Comparison of ENCODE assay signal across 16 cellular contexts in the genomic region with DNA sequence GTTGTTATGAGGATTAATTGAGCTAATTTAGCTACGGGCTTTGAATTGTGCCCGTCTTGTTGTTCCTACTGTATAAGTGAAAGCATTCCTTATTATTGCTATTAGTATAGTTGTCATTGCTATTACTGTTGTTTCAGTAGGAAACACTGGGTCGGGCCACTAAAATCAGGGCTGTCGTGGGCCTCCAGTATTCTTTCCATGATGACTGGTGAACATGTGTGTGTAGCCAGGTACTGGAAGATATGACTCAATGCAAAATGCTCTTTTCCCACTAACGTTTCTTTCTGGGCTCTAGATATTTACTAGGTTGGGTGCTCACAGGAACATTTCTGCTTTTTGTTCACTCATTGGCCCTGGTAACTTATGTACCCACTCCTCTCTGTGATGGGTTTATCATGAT.
"Had no signal": no experiment of that assay in that cellular context is flagged by ENCODE, and none has a peak within 500 bp of the region (broad histone marks: within the 10 kb centered on the region; RNA-seq: fewer than 3 reads in every experiment).

No MANE protein-coding gene starts in this region.

- H3K36me3 Mint-ChIP-seq: naive B cell had no signal

- H3K27ac Mint-ChIP-seq: activated CD8-positive, alpha-beta memory T cell treated with anti-CD3 and anti-CD28 coated beads, Interleukin-2, amount 10 ng/mL, durations not matched to agents 7 days and 5 days; immature natural killer cell; neural progenitor cell had no signal

- H3K4me3 Mint-ChIP-seq: activated CD8-positive, alpha-beta memory T cell treated with anti-CD3 and anti-CD28 coated beads, Interleukin-2, amount 10 ng/mL, durations not matched to agents 7 days and 5 days; immature natural killer cell; neural progenitor cell; WTC11 had no signal

- ATAC-seq: activated CD8-positive, alpha-beta memory T cell treated with anti-CD3 and anti-CD28 coated beads, Interleukin-2, amount 10 ng/mL, durations not matched to agents 7 days and 5 days; left lobe of liver; lower lobe of right lung; right lobe of liver; WTC11 had no signal

- H3K27me3 Mint-ChIP-seq: activated CD8-positive, alpha-beta memory T cell treated with anti-CD3 and anti-CD28 coated beads, Interleukin-2, amount 10 ng/mL, durations not matched to agents 7 days and 5 days; naive B cell had no signal

- H3K9me3 Mint-ChIP-seq: immature natural killer cell, naive B cell, neural progenitor cell, WTC11 had no signal

- DNase-seq: activated CD8-positive, alpha-beta memory T cell treated with anti-CD3 and anti-CD28 coated beads, Interleukin-2, amount 10 ng/mL, durations not matched to agents 7 days and 5 days; activated effector memory CD4-positive, alpha-beta T cell treated with anti-CD3 and anti-CD28 coated beads, Interleukin-2, amount 50 U/mL, for 16 hours; activated T-cell treated with anti-CD3 and anti-CD28 coated beads, Interleukin-2, amount 50 U/mL, for 1 hour; cerebellar nuclear complex; glutamatergic neuron; immature natural killer cell; lower lobe of right lung; naive B cell; posterior cingulate gyrus; right lobe of liver; stimulated activated CD4-positive, alpha-beta T cell treated with anti-CD3 and anti-CD28 coated beads, Interleukin-4, amount 100 ng/mL, for 1 hour; T-helper 9 cell; transverse colon had no signal
